Comparison of ENCODE assay signal across 1 cellular context in the genomic region with DNA sequence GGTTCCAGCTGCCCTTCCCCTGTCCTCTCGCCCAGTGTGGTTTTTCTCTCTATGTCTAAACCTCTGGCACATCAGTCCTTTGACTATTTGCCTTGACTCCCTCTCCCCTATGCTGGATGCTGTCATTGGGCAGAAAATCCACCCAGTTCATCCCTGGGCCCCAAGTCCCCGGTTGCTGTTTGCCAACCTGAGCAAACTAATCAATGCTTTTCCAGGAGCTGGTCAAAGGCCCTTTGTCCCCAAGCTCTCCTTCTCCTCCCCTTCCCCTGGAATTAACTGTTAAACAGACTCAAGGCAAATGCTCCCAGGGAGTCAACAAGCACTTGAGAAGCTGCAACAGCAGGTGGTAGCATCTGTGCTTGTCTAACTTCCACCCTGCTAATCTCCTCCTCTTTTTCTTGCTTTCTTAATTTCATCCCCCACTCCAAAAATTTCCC.
A peak's percentile ranks its signal among the peaks of the same experiment; 100 is the strongest.
TF ChIP-seq lines count a peak whose summit lies in the region.

No MANE protein-coding gene starts in this region.

TF ChIP-seq in HepG2, 621 proteins besides CTCF, POLR2A, EP300 and RAD21 (continued from another document and continues in another):
- TF ChIP-seq ZFP36 (IDR thresholded peaks at IDR 0.05; ENCODE audit: borderline replicate concordance, low read depth, low read length, partially characterized antibody), result no peak
- no peak for TF ChIP-seq ADNP (CRISPR knock-in tag; IDR thresholded peaks at IDR 0.05)
- no peak for TF ChIP-seq ZNF691 (CRISPR knock-in tag; IDR thresholded peaks at IDR 0.05; ENCODE audit: borderline replicate concordance, low read depth)
- TF ChIP-seq ZNF841 (CRISPR knock-in tag; IDR thresholded peaks at IDR 0.05; ENCODE audit: borderline replicate concordance), result no peak
- TF ChIP-seq, protein P1, sequence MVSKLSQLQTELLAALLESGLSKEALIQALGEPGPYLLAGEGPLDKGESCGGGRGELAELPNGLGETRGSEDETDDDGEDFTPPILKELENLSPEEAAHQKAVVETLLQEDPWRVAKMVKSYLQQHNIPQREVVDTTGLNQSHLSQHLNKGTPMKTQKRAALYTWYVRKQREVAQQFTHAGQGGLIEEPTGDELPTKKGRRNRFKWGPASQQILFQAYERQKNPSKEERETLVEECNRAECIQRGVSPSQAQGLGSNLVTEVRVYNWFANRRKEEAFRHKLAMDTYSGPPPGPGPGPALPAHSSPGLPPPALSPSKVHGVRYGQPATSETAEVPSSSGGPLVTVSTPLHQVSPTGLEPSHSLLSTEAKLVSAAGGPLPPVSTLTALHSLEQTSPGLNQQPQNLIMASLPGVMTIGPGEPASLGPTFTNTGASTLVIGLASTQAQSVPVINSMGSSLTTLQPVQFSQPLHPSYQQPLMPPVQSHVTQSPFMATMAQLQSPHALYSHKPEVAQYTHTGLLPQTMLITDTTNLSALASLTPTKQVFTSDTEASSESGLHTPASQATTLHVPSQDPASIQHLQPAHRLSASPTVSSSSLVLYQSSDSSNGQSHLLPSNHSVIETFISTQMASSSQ (IDR thresholded peaks at IDR 0.05; ENCODE audit: low read depth), result 0 out of 2 replicates have a peak, but pooled peaks have one; percentile 29
- TF ChIP-seq, protein P1 (CRISPR knock-in tag; IDR thresholded peaks at IDR 0.05; ENCODE audit: borderline replicate concordance), result peak; percentile 69; the same call in 1 of the 2 replicates
- no peak for TF ChIP-seq HDAC6 (IDR thresholded peaks at IDR 0.05; ENCODE audit: low read depth, low read length)
- TF ChIP-seq ZNF766 (CRISPR knock-in tag; IDR thresholded peaks at IDR 0.05; ENCODE audit: borderline replicate concordance), result no peak
- TF ChIP-seq CREM (IDR thresholded peaks at IDR 0.05), result peak; percentile 57; the same call in 1 of the 2 replicates
- no peak for TF ChIP-seq CREM (CRISPR knock-in tag; IDR thresholded peaks at IDR 0.05)
- TF ChIP-seq ZNF652 (CRISPR knock-in tag; IDR thresholded peaks at IDR 0.05; ENCODE audit: borderline replicate concordance, low read depth), result peak; percentile 77
- no peak for TF ChIP-seq ZNF878 (CRISPR knock-in tag; IDR thresholded peaks at IDR 0.05)
- no peak for TF ChIP-seq CSRNP2 (CRISPR knock-in tag; conservative IDR thresholded peaks at IDR 0.05; ENCODE audit: low read depth)
- TF ChIP-seq GMEB2 (CRISPR knock-in tag; IDR thresholded peaks at IDR 0.05; ENCODE audit: low read depth), result no peak
- TF ChIP-seq SMAD9 (CRISPR knock-in tag; IDR thresholded peaks at IDR 0.05), result no peak
- TF ChIP-seq NR2F6 (IDR thresholded peaks at IDR 0.05), result no peak
- no peak for TF ChIP-seq NR2F6 (CRISPR knock-in tag; IDR thresholded peaks at IDR 0.05)
- TF ChIP-seq, protein P2, sequence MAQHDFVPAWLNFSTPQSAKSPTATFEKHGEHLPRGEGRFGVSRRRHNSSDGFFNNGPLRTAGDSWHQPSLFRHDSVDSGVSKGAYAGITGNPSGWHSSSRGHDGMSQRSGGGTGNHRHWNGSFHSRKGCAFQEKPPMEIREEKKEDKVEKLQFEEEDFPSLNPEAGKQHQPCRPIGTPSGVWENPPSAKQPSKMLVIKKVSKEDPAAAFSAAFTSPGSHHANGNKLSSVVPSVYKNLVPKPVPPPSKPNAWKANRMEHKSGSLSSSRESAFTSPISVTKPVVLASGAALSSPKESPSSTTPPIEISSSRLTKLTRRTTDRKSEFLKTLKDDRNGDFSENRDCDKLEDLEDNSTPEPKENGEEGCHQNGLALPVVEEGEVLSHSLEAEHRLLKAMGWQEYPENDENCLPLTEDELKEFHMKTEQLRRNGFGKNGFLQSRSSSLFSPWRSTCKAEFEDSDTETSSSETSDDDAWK (CRISPR knock-in tag; IDR thresholded peaks at IDR 0.05), result no peak
- TF ChIP-seq CC2D1A (CRISPR knock-in tag; IDR thresholded peaks at IDR 0.05), result no peak
- no peak for TF ChIP-seq SIX1 (CRISPR knock-in tag; IDR thresholded peaks at IDR 0.05; ENCODE audit: borderline replicate concordance)
- TF ChIP-seq ZNF335 (CRISPR knock-in tag; IDR thresholded peaks at IDR 0.05), result no peak
- TF ChIP-seq ZBTB26 (CRISPR knock-in tag; IDR thresholded peaks at IDR 0.05; ENCODE audit: borderline replicate concordance), result no peak
- TF ChIP-seq, protein P3, sequence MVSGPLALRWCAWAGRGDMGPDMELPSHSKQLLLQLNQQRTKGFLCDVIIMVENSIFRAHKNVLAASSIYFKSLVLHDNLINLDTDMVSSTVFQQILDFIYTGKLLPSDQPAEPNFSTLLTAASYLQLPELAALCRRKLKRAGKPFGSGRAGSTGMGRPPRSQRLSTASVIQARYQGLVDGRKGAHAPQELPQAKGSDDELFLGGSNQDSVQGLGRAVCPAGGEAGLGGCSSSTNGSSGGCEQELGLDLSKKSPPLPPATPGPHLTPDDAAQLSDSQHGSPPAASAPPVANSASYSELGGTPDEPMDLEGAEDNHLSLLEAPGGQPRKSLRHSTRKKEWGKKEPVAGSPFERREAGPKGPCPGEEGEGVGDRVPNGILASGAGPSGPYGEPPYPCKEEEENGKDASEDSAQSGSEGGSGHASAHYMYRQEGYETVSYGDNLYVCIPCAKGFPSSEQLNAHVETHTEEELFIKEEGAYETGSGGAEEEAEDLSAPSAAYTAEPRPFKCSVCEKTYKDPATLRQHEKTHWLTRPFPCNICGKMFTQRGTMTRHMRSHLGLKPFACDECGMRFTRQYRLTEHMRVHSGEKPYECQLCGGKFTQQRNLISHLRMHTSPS (CRISPR knock-in tag; IDR thresholded peaks at IDR 0.05; ENCODE audit: low read depth), result peak; percentile 74
- no peak for TF ChIP-seq ZSCAN31 (CRISPR knock-in tag; IDR thresholded peaks at IDR 0.05; ENCODE audit: low read depth)
- no peak for TF ChIP-seq ZNF703 (CRISPR knock-in tag; IDR thresholded peaks at IDR 0.05; ENCODE audit: borderline replicate concordance)
- no peak for TF ChIP-seq ZNF432 (CRISPR knock-in tag; IDR thresholded peaks at IDR 0.05; ENCODE audit: borderline replicate concordance)
- TF ChIP-seq, protein P4, sequence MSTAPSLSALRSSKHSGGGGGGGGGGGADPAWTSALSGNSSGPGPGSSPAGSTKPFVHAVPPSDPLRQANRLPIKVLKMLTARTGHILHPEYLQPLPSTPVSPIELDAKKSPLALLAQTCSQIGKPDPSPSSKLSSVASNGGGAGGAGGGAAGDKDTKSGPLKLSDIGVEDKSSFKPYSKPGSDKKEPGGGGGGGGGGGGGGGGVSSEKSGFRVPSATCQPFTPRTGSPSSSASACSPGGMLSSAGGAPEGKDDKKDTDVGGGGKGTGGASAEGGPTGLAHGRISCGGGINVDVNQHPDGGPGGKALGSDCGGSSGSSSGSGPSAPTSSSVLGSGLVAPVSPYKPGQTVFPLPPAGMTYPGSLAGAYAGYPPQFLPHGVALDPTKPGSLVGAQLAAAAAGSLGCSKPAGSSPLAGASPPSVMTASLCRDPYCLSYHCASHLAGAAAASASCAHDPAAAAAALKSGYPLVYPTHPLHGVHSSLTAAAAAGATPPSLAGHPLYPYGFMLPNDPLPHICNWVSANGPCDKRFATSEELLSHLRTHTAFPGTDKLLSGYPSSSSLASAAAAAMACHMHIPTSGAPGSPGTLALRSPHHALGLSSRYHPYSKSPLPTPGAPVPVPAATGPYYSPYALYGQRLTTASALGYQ (CRISPR knock-in tag; IDR thresholded peaks at IDR 0.05), result peak; percentile 71; the same call in 1 of the 2 replicates
- 0 out of 2 replicates have a peak, but pooled peaks have one; percentile 51 for TF ChIP-seq HHEX (CRISPR knock-in tag; IDR thresholded peaks at IDR 0.05)
- TF ChIP-seq ZNF205 (CRISPR knock-in tag; IDR thresholded peaks at IDR 0.05), result no peak
- 0 out of 2 replicates have a peak, but pooled peaks have one; percentile 24 for TF ChIP-seq ZNF816 (CRISPR knock-in tag; IDR thresholded peaks at IDR 0.05; ENCODE audit: borderline replicate concordance)
- TF ChIP-seq ZBTB21 (CRISPR knock-in tag; IDR thresholded peaks at IDR 0.05), result no peak
- TF ChIP-seq CREB1 (IDR thresholded peaks at IDR 0.05), result no peak
- TF ChIP-seq CREB1 (CRISPR knock-in tag; IDR thresholded peaks at IDR 0.05), result peak; percentile 38; the same call in 1 of the 2 replicates
- TF ChIP-seq LBX2 (CRISPR knock-in tag; IDR thresholded peaks at IDR 0.05; ENCODE audit: borderline replicate concordance), result no peak
- TF ChIP-seq, protein P5, sequence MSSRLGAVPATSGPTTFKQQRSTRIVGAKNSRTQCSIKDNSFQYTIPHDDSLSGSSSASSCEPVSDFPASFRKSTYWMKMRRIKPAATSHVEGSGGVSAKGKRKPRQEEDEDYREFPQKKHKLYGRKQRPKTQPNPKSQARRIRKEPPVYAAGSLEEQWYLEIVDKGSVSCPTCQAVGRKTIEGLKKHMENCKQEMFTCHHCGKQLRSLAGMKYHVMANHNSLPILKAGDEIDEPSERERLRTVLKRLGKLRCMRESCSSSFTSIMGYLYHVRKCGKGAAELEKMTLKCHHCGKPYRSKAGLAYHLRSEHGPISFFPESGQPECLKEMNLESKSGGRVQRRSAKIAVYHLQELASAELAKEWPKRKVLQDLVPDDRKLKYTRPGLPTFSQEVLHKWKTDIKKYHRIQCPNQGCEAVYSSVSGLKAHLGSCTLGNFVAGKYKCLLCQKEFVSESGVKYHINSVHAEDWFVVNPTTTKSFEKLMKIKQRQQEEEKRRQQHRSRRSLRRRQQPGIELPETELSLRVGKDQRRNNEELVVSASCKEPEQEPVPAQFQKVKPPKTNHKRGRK (CRISPR knock-in tag; IDR thresholded peaks at IDR 0.05), result no peak
- TF ChIP-seq, protein P6, sequence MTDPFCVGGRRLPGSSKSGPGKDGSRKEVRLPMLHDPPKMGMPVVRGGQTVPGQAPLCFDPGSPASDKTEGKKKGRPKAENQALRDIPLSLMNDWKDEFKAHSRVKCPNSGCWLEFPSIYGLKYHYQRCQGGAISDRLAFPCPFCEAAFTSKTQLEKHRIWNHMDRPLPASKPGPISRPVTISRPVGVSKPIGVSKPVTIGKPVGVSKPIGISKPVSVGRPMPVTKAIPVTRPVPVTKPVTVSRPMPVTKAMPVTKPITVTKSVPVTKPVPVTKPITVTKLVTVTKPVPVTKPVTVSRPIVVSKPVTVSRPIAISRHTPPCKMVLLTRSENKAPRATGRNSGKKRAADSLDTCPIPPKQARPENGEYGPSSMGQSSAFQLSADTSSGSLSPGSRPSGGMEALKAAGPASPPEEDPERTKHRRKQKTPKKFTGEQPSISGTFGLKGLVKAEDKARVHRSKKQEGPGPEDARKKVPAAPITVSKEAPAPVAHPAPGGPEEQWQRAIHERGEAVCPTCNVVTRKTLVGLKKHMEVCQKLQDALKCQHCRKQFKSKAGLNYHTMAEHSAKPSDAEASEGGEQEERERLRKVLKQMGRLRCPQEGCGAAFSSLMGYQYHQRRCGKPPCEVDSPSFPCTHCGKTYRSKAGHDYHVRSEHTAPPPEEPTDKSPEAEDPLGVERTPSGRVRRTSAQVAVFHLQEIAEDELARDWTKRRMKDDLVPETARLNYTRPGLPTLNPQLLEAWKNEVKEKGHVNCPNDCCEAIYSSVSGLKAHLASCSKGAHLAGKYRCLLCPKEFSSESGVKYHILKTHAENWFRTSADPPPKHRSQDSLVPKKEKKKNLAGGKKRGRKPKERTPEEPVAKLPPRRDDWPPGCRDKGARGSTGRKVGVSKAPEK (CRISPR knock-in tag; IDR thresholded peaks at IDR 0.05; ENCODE audit: borderline replicate concordance), result no peak
- no peak for TF ChIP-seq ATF1 (CRISPR knock-in tag; IDR thresholded peaks at IDR 0.05)
- no peak for TF ChIP-seq ZNF333 (CRISPR knock-in tag; IDR thresholded peaks at IDR 0.05; ENCODE audit: borderline replicate concordance)
